Comparison of ENCODE assay signal across 32 cellular contexts in genomic region chr1:23372481-23372880, GRCh38. TPM values are rescaled to one million over a fixed set of nuclear protein-coding genes. Genes with fewer than 3 reads are reported as not detected.
A peak's percentile ranks its signal among the peaks of the same experiment; 100 is the strongest.
DNase-seq lines count a peak whose midpoint lies in the region; ATAC-seq, FAIRE-seq and TF ChIP-seq lines count a peak whose summit lies in the region.
"Had no signal": no experiment of that assay in that cellular context is flagged by ENCODE, and none has a peak within 500 bp of the region (broad histone marks: within the 10 kb centered on the region; RNA-seq: fewer than 3 reads in every experiment).

No MANE protein-coding gene starts in this region.

- H2AFZ ChIP-seq in astrocyte (ENCODE audit: low read depth, low read length), result no peak overlapping the region

- H3K9me3 ChIP-seq in cardiac muscle cell (ENCODE audit: low read depth), result no peaks in the 10 kb centered on the region
- no peaks in the 10 kb centered on the region for H3K9me3 ChIP-seq in astrocyte (ENCODE audit: insufficient read depth, low read depth, low read length)
- no peaks in the 10 kb centered on the region for H3K9me3 ChIP-seq in tibial nerve
- H3K9me3 ChIP-seq: heart left ventricle, MG63, neutrophil, transverse colon had no signal

- H3K9me3 Mint-ChIP-seq in astrocyte (ENCODE audit: unreplicated experiment) (peaks cover 2% of the 10 kb centered on the region), nephron progenitor cell (peaks cover 7% of the 10 kb centered on the region)
- H3K9me3 Mint-ChIP-seq in activated naive CD8-positive, alpha-beta T cell treated with anti-CD3 and anti-CD28 coated beads for 36 hours, result no peaks in the 10 kb centered on the region
- H3K9me3 Mint-ChIP-seq: activated naive CD8-positive, alpha-beta T cell treated with anti-CD3 and anti-CD28 coated beads, Interleukin-2, amount 50 U/mL, for 24 hours; stimulated activated naive CD8-positive, alpha-beta T cell treated with anti-CD3 and anti-CD28 coated beads, Interleukin-15, amount 100 ng/mL, for 72 hours had no signal

- no peak overlapping the region for H3K4me2 ChIP-seq in astrocyte (ENCODE audit: low read length)

- WGBS in tibial nerve, 2 donors, result 61 to 73% methylated on average over 3 of the region's 3 CpGs

- no peak for FAIRE-seq in astrocyte (lab: Jason Lieb, UNC)
- FAIRE-seq: A204.1, colon, G401.6, GM19239, small intestine had no signal

- TF ChIP-seq CTCF in cardiac muscle cell (IDR thresholded peaks at IDR 0.05; ENCODE audit: low read depth, low read length), result no peak
- TF ChIP-seq CTCF in astrocyte (IDR thresholded peaks at IDR 0.05; ENCODE audit: insufficient read depth, low read depth, low read length), result no peak
- no peak for TF ChIP-seq CTCF in nephron progenitor cell (IDR thresholded peaks at IDR 0.05)
- TF ChIP-seq CTCF in tibial nerve (IDR thresholded peaks at IDR 0.05), result no peak

- peak overlapping the region; percentile 63 for H3K4me3 Mint-ChIP-seq in astrocyte (ENCODE audit: unreplicated experiment)
- H3K4me3 Mint-ChIP-seq in nephron progenitor cell, result peak overlapping the region; percentile 96
- no peak overlapping the region for H3K4me3 Mint-ChIP-seq in activated naive CD8-positive, alpha-beta T cell treated with anti-CD3 and anti-CD28 coated beads for 36 hours
- H3K4me3 Mint-ChIP-seq: activated naive CD8-positive, alpha-beta T cell treated with anti-CD3 and anti-CD28 coated beads, Interleukin-2, amount 50 U/mL, for 24 hours; stimulated activated naive CD8-positive, alpha-beta T cell treated with anti-CD3 and anti-CD28 coated beads, Interleukin-15, amount 100 ng/mL, for 72 hours had no signal

- H3K27ac ChIP-seq in cardiac muscle cell (peak overlapping the region; percentile 97), astrocyte (ENCODE audit: low read depth, low read length) (no peak overlapping the region), tibial nerve (peak overlapping the region in 3 of 4 donors; percentile 8 to 99 (median 94))
- H3K27ac ChIP-seq: neutrophil had no signal

- intact Hi-C loops in Right ventricle myocardium superior (cut with DNase I), result no loop called here

- peaks cover 6% of the 10 kb centered on the region for H3K36me3 Mint-ChIP-seq in astrocyte (ENCODE audit: low read depth, unreplicated experiment)
- H3K36me3 Mint-ChIP-seq in nephron progenitor cell (ENCODE audit: low read depth), result peaks cover 23% of the 10 kb centered on the region
- H3K36me3 Mint-ChIP-seq in activated naive CD8-positive, alpha-beta T cell treated with anti-CD3 and anti-CD28 coated beads for 36 hours, result peaks cover 8% of the 10 kb centered on the region

- H3K4me1 ChIP-seq in cardiac muscle cell (ENCODE audit: low read depth), result peaks cover 34% of the 10 kb centered on the region
- peaks cover 30% of the 10 kb centered on the region for H3K4me1 ChIP-seq in astrocyte (ENCODE audit: insufficient read depth, low read length)
- peaks cover 0 to 46% (median 28%) of the 10 kb centered on the region in 4 donors for H3K4me1 ChIP-seq in tibial nerve

- TF ChIP-seq EP300 in tibial nerve (IDR thresholded peaks at IDR 0.05), result no peak

- DNase-seq in cardiac muscle cell (ENCODE audit: low read depth in 1 of 2, low spot score in 1 of 2), result no peak
- no peak for DNase-seq in Right ventricle myocardium superior
- no peak for DNase-seq in astrocyte (ENCODE audit: low read depth)
- no peak for DNase-seq in nephron progenitor cell
- DNase-seq in tibial nerve (ENCODE audit: low spot score in 2 of 2), result no peak
- no peak for DNase-seq in activated naive CD8-positive, alpha-beta T cell treated with anti-CD3 and anti-CD28 coated beads for 36 hours
- no peak for DNase-seq in DMS153 (lab: John Stamatoyannopoulos, UW)
- DNase-seq: activated CD4-positive, alpha-beta T cell treated with anti-CD3 and anti-CD28 coated beads for 4 hours; activated CD8-positive, alpha-beta memory T cell treated with anti-CD3 and anti-CD28 coated beads for 24 hours; activated effector memory CD4-positive, alpha-beta T cell treated with anti-CD3 and anti-CD28 coated beads, Interleukin-2, amount 50 U/mL, for 16 hours; activated naive CD8-positive, alpha-beta T cell treated with anti-CD3 and anti-CD28 coated beads, Interleukin-2, amount 50 U/mL, for 24 hours; AML-193; DMS53; effector CD8-positive, alpha-beta T cell; HCEC 1CT; heart left ventricle; MG63; NCI-H1417; NCI-H2029 treated with DMSO at 0.1 percent for 48 hours; NCI-H82; small intestine; stimulated activated naive CD8-positive, alpha-beta T cell treated with anti-CD3 and anti-CD28 coated beads, Interleukin-15, amount 100 ng/mL, for 72 hours; T-helper 2 cell; transverse colon had no signal

- no peaks in the 10 kb centered on the region for H3K36me3 ChIP-seq in cardiac muscle cell
- H3K36me3 ChIP-seq in astrocyte (ENCODE audit: insufficient read depth, low read length), result no peaks in the 10 kb centered on the region
- no peaks in the 10 kb centered on the region for H3K36me3 ChIP-seq in tibial nerve
- H3K36me3 ChIP-seq: neutrophil, transverse colon had no signal

- H3K4me1 Mint-ChIP-seq in astrocyte (ENCODE audit: low read depth, unreplicated experiment) (peaks cover 34% of the 10 kb centered on the region), nephron progenitor cell (peaks cover 75% of the 10 kb centered on the region)
- peaks cover 20% of the 10 kb centered on the region for H3K4me1 Mint-ChIP-seq in activated naive CD8-positive, alpha-beta T cell treated with anti-CD3 and anti-CD28 coated beads for 36 hours

- H3K27me3 ChIP-seq in cardiac muscle cell (no peaks in the 10 kb centered on the region), astrocyte (ENCODE audit: insufficient read depth, low read length) (no peaks in the 10 kb centered on the region), tibial nerve (no peaks in the 10 kb centered on the region)
- H3K27me3 ChIP-seq: heart left ventricle, MG63, neutrophil, transverse colon had no signal

- peaks cover 37% of the 10 kb centered on the region for H3K79me2 ChIP-seq in astrocyte (ENCODE audit: insufficient read depth, low read length)

- H4K20me1 ChIP-seq in astrocyte (ENCODE audit: insufficient read depth, low read length), result no peaks in the 10 kb centered on the region

- H3K27ac Mint-ChIP-seq in astrocyte (ENCODE audit: unreplicated experiment), result no peak overlapping the region
- peak overlapping the region; percentile 100 for H3K27ac Mint-ChIP-seq in nephron progenitor cell
- H3K27ac Mint-ChIP-seq in activated naive CD8-positive, alpha-beta T cell treated with anti-CD3 and anti-CD28 coated beads for 36 hours, result no peak overlapping the region
- H3K27ac Mint-ChIP-seq: activated naive CD8-positive, alpha-beta T cell treated with anti-CD3 and anti-CD28 coated beads, Interleukin-2, amount 50 U/mL, for 24 hours; stimulated activated naive CD8-positive, alpha-beta T cell treated with anti-CD3 and anti-CD28 coated beads, Interleukin-15, amount 100 ng/mL, for 72 hours had no signal

- no peak overlapping the region for H3K4me3 ChIP-seq in cardiac muscle cell
- no peak overlapping the region for H3K4me3 ChIP-seq in astrocyte (ENCODE audit: insufficient read depth, low read depth, low read length)
- H3K4me3 ChIP-seq in tibial nerve, result no peak overlapping the region
- H3K4me3 ChIP-seq: heart left ventricle, lung, MG63, transverse colon had no signal

- H3K27me3 Mint-ChIP-seq in astrocyte (ENCODE audit: low read depth, unreplicated experiment) (no peaks in the 10 kb centered on the region), nephron progenitor cell (ENCODE audit: low read depth, poor library complexity) (peaks cover 6% of the 10 kb centered on the region)
- no peaks in the 10 kb centered on the region for H3K27me3 Mint-ChIP-seq in activated naive CD8-positive, alpha-beta T cell treated with anti-CD3 and anti-CD28 coated beads for 36 hours
- H3K27me3 Mint-ChIP-seq: stimulated activated naive CD8-positive, alpha-beta T cell treated with anti-CD3 and anti-CD28 coated beads, Interleukin-15, amount 100 ng/mL, for 72 hours had no signal

- ATAC-seq in Right ventricle myocardium superior (ENCODE audit: poor library complexity), result no peak
- ATAC-seq in GM19324 (IDR thresholded peaks at IDR 0.05; ENCODE audit: low FRiP score, unreplicated experiment), result no peak
- ATAC-seq: activated naive CD8-positive, alpha-beta T cell treated with anti-CD3 and anti-CD28 coated beads, Interleukin-2, amount 50 U/mL, for 24 hours; heart left ventricle; SK-N-SH treated with all-trans-retinoic acid at 6 μM for 48 hours; stimulated activated naive CD8-positive, alpha-beta T cell treated with anti-CD3 and anti-CD28 coated beads, Interleukin-15, amount 100 ng/mL, for 72 hours had no signal

- H3K9ac ChIP-seq in astrocyte (ENCODE audit: low read length), result no peak overlapping the region

- no peak for TF ChIP-seq POLR2A in tibial nerve (IDR thresholded peaks at IDR 0.05)

RNA-seq across cellular contexts. Expression of gene ZNF436, which starts 2.8 kb away (rescaled TPM):
- total RNA-seq in cardiac muscle cell, result 46.3 and 52.1 TPM in 2 replicates
- polyA plus RNA-seq in cardiac muscle cell, result 25.3 and 32.2 TPM in 2 replicates
- 11.4 TPM for total RNA-seq in Right ventricle myocardium superior
- 12.2 and 13.0 TPM in 2 replicates for total RNA-seq in astrocyte
- 10 to 100 TPM; 22.8 to 35.0 (median 30.2) TPM for total RNA-seq in tibial nerve
- 1 to 10 TPM; 3.7 to 4.4 TPM for total RNA-seq in activated naive CD8-positive, alpha-beta T cell treated with anti-CD3 and anti-CD28 coated beads for 36 hours

RNA-seq across cellular contexts. Expression of gene HNRNPR, which starts 28.4 kb away (rescaled TPM):
- total RNA-seq in cardiac muscle cell (122 and 142 TPM in 2 replicates), Right ventricle myocardium superior (53.5 TPM), astrocyte (109 and 113 TPM in 2 replicates), tibial nerve (10 to 100 TPM; 63.6 to 79.8 (median 74.1) TPM)
- polyA plus RNA-seq in cardiac muscle cell, result 149 and 154 TPM in 2 replicates
- 100 to 1,000 TPM; 207 to 212 TPM for total RNA-seq in activated naive CD8-positive, alpha-beta T cell treated with anti-CD3 and anti-CD28 coated beads for 36 hours

RNA-seq across cellular contexts. Expression of gene TCEA3, which starts 52.1 kb away (rescaled TPM):
- total RNA-seq in cardiac muscle cell (150 and 203 TPM in 2 replicates), Right ventricle myocardium superior (72.7 TPM), astrocyte (3.3 and 3.4 TPM in 2 replicates), tibial nerve (10 to 100 TPM; 21.0 to 48.5 (median 38.8) TPM)
- polyA plus RNA-seq in cardiac muscle cell, result 174 and 198 TPM in 2 replicates
- total RNA-seq in activated naive CD8-positive, alpha-beta T cell treated with anti-CD3 and anti-CD28 coated beads for 36 hours, result 1 to 10 TPM; 6.3 to 7.4 TPM
